31 cellular contexts compared by ENCODE assay signal in genomic region chr7:21636694-21637093, GRCh38.
"Had no signal": no experiment of that assay in that cellular context is flagged by ENCODE, and none has a peak within 500 bp of the region (broad histone marks: within the 10 kb centered on the region; RNA-seq: fewer than 3 reads in every experiment).

No MANE protein-coding gene starts in this region.

- DNase-seq: activated CD4-positive, alpha-beta T cell treated with anti-CD3 and anti-CD28 coated beads for 1 hour; activated CD4-positive, alpha-beta T cell treated with anti-CD3 and anti-CD28 coated beads for 48 hours; activated CD4-positive, CD25-positive, alpha-beta regulatory T cell; activated CD8-positive, alpha-beta T cell treated with anti-CD3 and anti-CD28 coated beads for 36 hours; activated effector memory CD4-positive, alpha-beta T cell treated with anti-CD3 and anti-CD28 coated beads, Interleukin-2, amount 50 U/mL, for 16 hours; activated naive CD4-positive, alpha-beta T cell treated with Interleukin-2 at 50 U/mL for 16 hours; activated naive CD8-positive, alpha-beta T cell treated with anti-CD3 and anti-CD28 coated beads, Interleukin-2, amount 10 ng/mL, durations not matched to agents 7 days and 5 days; activated T-cell treated with anti-CD3 and anti-CD28 coated beads, Interleukin-2, amount 50 U/mL, for 1 hour; activated T-cell treated with anti-CD3 and anti-CD28 coated beads, Interleukin-2, amount 50 U/mL, for 72 hours; amygdala; NCI-H1092 treated with DMSO at 0.1 percent for 48 hours; NCI-H1417; NCI-H146; NCI-H187; NCI-H2029 treated with DMSO at 0.1 percent for 48 hours; NCI-H2107; NCI-H2171; NCI-H510A; NCI-H526; NCI-H748 treated with DMSO at 0.1 percent for 48 hours; SW 1271; T1000; WERI-Rb-1 had no signal

- H3K9me3 Mint-ChIP-seq: activated CD8-positive, alpha-beta T cell treated with anti-CD3 and anti-CD28 coated beads for 36 hours; activated naive CD4-positive, alpha-beta T cell treated with anti-CD3 and anti-CD28 coated beads, Interleukin-2, amount 50 U/mL, for 24 hours; activated T-cell treated with anti-CD3 and anti-CD28 coated beads, Interleukin-2, amount 50 U/mL, for 72 hours had no signal

- H3K36me3 ChIP-seq: ascending aorta, breast epithelium, WERI-Rb-1 had no signal

- H3K27ac ChIP-seq: ascending aorta, breast epithelium, coronary artery, RWPE1, WERI-Rb-1 had no signal

- H3K4me1 Mint-ChIP-seq: activated naive CD4-positive, alpha-beta T cell treated with anti-CD3 and anti-CD28 coated beads, Interleukin-2, amount 50 U/mL, for 24 hours; activated naive CD8-positive, alpha-beta T cell treated with anti-CD3 and anti-CD28 coated beads, Interleukin-2, amount 10 ng/mL, durations not matched to agents 7 days and 5 days; activated T-helper 17 cell treated with anti-CD3 and anti-CD28 coated beads, Interleukin-2, amount 50 U/mL, for 72 hours had no signal

- ATAC-seq: activated CD8-positive, alpha-beta T cell treated with anti-CD3 and anti-CD28 coated beads for 36 hours; activated T-cell treated with anti-CD3 and anti-CD28 coated beads, Interleukin-2, amount 50 U/mL, for 72 hours; activated T-helper 17 cell treated with anti-CD3 and anti-CD28 coated beads, Interleukin-2, amount 50 U/mL, for 72 hours; Panc1; Right ventricle myocardium inferior had no signal

- H3K36me3 Mint-ChIP-seq: activated naive CD8-positive, alpha-beta T cell treated with anti-CD3 and anti-CD28 coated beads, Interleukin-2, amount 10 ng/mL, durations not matched to agents 7 days and 5 days had no signal

- H3K4me3 ChIP-seq: ascending aorta, breast epithelium, coronary artery had no signal

- H3K4me1 ChIP-seq: ascending aorta, breast epithelium had no signal

- H3K4me3 Mint-ChIP-seq: activated CD8-positive, alpha-beta T cell treated with anti-CD3 and anti-CD28 coated beads for 36 hours; activated naive CD4-positive, alpha-beta T cell treated with anti-CD3 and anti-CD28 coated beads, Interleukin-2, amount 50 U/mL, for 24 hours; activated naive CD8-positive, alpha-beta T cell treated with anti-CD3 and anti-CD28 coated beads, Interleukin-2, amount 10 ng/mL, durations not matched to agents 7 days and 5 days; activated T-cell treated with anti-CD3 and anti-CD28 coated beads, Interleukin-2, amount 50 U/mL, for 72 hours; activated T-helper 17 cell treated with anti-CD3 and anti-CD28 coated beads, Interleukin-2, amount 50 U/mL, for 72 hours had no signal

- H3K27ac Mint-ChIP-seq: activated CD8-positive, alpha-beta T cell treated with anti-CD3 and anti-CD28 coated beads for 36 hours; activated naive CD4-positive, alpha-beta T cell treated with anti-CD3 and anti-CD28 coated beads, Interleukin-2, amount 50 U/mL, for 24 hours; activated naive CD8-positive, alpha-beta T cell treated with anti-CD3 and anti-CD28 coated beads, Interleukin-2, amount 10 ng/mL, durations not matched to agents 7 days and 5 days; activated T-cell treated with anti-CD3 and anti-CD28 coated beads, Interleukin-2, amount 50 U/mL, for 72 hours; activated T-helper 17 cell treated with anti-CD3 and anti-CD28 coated beads, Interleukin-2, amount 50 U/mL, for 72 hours had no signal

- H3K9me3 ChIP-seq: ascending aorta, breast epithelium had no signal

- H3K27me3 ChIP-seq: ascending aorta, breast epithelium had no signal
